In genomic region chr19:12757544-12758274, GRCh38 we compare ENCODE assay signal across 1 cellular context.
A peak's percentile ranks its signal among the peaks of the same experiment; 100 is the strongest.
TF ChIP-seq lines count a peak whose summit lies in the region.

No MANE protein-coding gene starts in this region.

TF ChIP-seq in HepG2, 621 proteins besides CTCF, POLR2A, EP300 and RAD21 (continued from another document and continues in another):
- TF ChIP-seq, protein P1, sequence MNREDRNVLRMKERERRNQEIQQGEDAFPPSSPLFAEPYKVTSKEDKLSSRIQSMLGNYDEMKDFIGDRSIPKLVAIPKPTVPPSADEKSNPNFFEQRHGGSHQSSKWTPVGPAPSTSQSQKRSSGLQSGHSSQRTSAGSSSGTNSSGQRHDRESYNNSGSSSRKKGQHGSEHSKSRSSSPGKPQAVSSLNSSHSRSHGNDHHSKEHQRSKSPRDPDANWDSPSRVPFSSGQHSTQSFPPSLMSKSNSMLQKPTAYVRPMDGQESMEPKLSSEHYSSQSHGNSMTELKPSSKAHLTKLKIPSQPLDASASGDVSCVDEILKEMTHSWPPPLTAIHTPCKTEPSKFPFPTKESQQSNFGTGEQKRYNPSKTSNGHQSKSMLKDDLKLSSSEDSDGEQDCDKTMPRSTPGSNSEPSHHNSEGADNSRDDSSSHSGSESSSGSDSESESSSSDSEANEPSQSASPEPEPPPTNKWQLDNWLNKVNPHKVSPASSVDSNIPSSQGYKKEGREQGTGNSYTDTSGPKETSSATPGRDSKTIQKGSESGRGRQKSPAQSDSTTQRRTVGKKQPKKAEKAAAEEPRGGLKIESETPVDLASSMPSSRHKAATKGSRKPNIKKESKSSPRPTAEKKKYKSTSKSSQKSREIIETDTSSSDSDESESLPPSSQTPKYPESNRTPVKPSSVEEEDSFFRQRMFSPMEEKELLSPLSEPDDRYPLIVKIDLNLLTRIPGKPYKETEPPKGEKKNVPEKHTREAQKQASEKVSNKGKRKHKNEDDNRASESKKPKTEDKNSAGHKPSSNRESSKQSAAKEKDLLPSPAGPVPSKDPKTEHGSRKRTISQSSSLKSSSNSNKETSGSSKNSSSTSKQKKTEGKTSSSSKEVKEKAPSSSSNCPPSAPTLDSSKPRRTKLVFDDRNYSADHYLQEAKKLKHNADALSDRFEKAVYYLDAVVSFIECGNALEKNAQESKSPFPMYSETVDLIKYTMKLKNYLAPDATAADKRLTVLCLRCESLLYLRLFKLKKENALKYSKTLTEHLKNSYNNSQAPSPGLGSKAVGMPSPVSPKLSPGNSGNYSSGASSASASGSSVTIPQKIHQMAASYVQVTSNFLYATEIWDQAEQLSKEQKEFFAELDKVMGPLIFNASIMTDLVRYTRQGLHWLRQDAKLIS (CRISPR knock-in tag; IDR thresholded peaks at IDR 0.05), result no peak
- TF ChIP-seq SP140L (CRISPR knock-in tag; IDR thresholded peaks at IDR 0.05; ENCODE audit: borderline replicate concordance) (no peak), ZNF3 (CRISPR knock-in tag; IDR thresholded peaks at IDR 0.05) (no peak), AGO1 (IDR thresholded peaks at IDR 0.05; ENCODE audit: low read depth, low read length, poor library complexity, severe bottlenecking) (no peak), DMAP1 (CRISPR knock-in tag; IDR thresholded peaks at IDR 0.05) (0 out of 2 replicates have a peak, but pooled peaks have one; percentile 17), MZF1 (CRISPR knock-in tag; IDR thresholded peaks at IDR 0.05; ENCODE audit: borderline replicate concordance) (no peak), SRSF1 (optimal IDR thresholded peaks at IDR 0.05; ENCODE audit: low read depth, low read length) (no peak), NFKB2 (CRISPR knock-in tag; IDR thresholded peaks at IDR 0.05; ENCODE audit: borderline replicate concordance) (no peak), ZBTB40 (IDR thresholded peaks at IDR 0.05) (no peak), ZBTB40 (CRISPR knock-in tag; IDR thresholded peaks at IDR 0.05) (no peak), ZNF296 (CRISPR knock-in tag; conservative IDR thresholded peaks at IDR 0.05) (no peak), ZNF484 (CRISPR knock-in tag; IDR thresholded peaks at IDR 0.05; ENCODE audit: borderline replicate concordance, low read depth) (no peak), NR2C2 (CRISPR knock-in tag; IDR thresholded peaks at IDR 0.05; ENCODE audit: borderline replicate concordance) (no peak), YY1 (IDR thresholded peaks at IDR 0.05; ENCODE audit: insufficient read depth, insufficient replicate concordance, low read depth, low read length) (peak; percentile 67), ZSCAN9 (CRISPR knock-in tag; IDR thresholded peaks at IDR 0.05; ENCODE audit: borderline replicate concordance) (no peak), MED1 (CRISPR knock-in tag; IDR thresholded peaks at IDR 0.05) (peak; percentile 46; the same call in 1 of the 2 replicates), SP1 (IDR thresholded peaks at IDR 0.05) (no peak), SP1 (CRISPR knock-in tag; IDR thresholded peaks at IDR 0.05) (0 out of 2 replicates have a peak, but pooled peaks have one; percentile 28), JARID2 (CRISPR knock-in tag; IDR thresholded peaks at IDR 0.05; ENCODE audit: insufficient replicate concordance) (no peak), RBM22 (optimal IDR thresholded peaks at IDR 0.05; ENCODE audit: low read length) (no peak), SSRP1 (CRISPR knock-in tag; IDR thresholded peaks at IDR 0.05) (no peak), ZNF616 (CRISPR knock-in tag; IDR thresholded peaks at IDR 0.05; ENCODE audit: low read depth) (no peak), ATF3 (CRISPR knock-in tag; IDR thresholded peaks at IDR 0.05) (no peak), HES4 (CRISPR knock-in tag; IDR thresholded peaks at IDR 0.05; ENCODE audit: borderline replicate concordance) (0 out of 2 replicates have a peak, but pooled peaks have one; percentile 74), ISL2 (CRISPR knock-in tag; IDR thresholded peaks at IDR 0.05) (no peak), ZNF343 (CRISPR knock-in tag; IDR thresholded peaks at IDR 0.05) (no peak), DR1 (CRISPR knock-in tag; IDR thresholded peaks at IDR 0.05) (no peak), ZNF607 (CRISPR knock-in tag; IDR thresholded peaks at IDR 0.05; ENCODE audit: borderline replicate concordance) (peak; percentile 43), ZNF563 (CRISPR knock-in tag; IDR thresholded peaks at IDR 0.05) (peak; percentile 56; the same call in 1 of the 2 replicates), ATF7-NPFF (CRISPR knock-in tag; IDR thresholded peaks at IDR 0.05; ENCODE audit: low read depth) (no peak), TAF15 (IDR thresholded peaks at IDR 0.05; ENCODE audit: low read depth, low read length, poor library complexity, severe bottlenecking) (no peak)
- TF ChIP-seq, protein P2, sequence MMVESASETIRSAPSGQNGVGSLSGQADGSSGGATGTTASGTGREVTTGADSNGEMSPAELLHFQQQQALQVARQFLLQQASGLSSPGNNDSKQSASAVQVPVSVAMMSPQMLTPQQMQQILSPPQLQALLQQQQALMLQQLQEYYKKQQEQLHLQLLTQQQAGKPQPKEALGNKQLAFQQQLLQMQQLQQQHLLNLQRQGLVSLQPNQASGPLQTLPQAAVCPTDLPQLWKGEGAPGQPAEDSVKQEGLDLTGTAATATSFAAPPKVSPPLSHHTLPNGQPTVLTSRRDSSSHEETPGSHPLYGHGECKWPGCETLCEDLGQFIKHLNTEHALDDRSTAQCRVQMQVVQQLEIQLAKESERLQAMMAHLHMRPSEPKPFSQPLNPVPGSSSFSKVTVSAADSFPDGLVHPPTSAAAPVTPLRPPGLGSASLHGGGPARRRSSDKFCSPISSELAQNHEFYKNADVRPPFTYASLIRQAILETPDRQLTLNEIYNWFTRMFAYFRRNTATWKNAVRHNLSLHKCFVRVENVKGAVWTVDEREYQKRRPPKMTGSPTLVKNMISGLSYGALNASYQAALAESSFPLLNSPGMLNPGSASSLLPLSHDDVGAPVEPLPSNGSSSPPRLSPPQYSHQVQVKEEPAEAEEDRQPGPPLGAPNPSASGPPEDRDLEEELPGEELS (CRISPR knock-in tag; IDR thresholded peaks at IDR 0.05), result 0 out of 2 replicates have a peak, but pooled peaks have one; percentile 8
- TF ChIP-seq, protein P3, sequence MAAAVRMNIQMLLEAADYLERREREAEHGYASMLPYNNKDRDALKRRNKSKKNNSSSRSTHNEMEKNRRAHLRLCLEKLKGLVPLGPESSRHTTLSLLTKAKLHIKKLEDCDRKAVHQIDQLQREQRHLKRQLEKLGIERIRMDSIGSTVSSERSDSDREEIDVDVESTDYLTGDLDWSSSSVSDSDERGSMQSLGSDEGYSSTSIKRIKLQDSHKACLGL (CRISPR knock-in tag; IDR thresholded peaks at IDR 0.05), result peak; percentile 64; the same call in 1 of the 2 replicates
- TF ChIP-seq, protein P4, sequence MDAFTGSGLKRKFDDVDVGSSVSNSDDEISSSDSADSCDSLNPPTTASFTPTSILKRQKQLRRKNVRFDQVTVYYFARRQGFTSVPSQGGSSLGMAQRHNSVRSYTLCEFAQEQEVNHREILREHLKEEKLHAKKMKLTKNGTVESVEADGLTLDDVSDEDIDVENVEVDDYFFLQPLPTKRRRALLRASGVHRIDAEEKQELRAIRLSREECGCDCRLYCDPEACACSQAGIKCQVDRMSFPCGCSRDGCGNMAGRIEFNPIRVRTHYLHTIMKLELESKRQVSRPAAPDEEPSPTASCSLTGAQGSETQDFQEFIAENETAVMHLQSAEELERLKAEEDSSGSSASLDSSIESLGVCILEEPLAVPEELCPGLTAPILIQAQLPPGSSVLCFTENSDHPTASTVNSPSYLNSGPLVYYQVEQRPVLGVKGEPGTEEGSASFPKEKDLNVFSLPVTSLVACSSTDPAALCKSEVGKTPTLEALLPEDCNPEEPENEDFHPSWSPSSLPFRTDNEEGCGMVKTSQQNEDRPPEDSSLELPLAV (CRISPR knock-in tag; conservative IDR thresholded peaks at IDR 0.05; ENCODE audit: low read depth), result no peak
- TF ChIP-seq, protein P5, sequence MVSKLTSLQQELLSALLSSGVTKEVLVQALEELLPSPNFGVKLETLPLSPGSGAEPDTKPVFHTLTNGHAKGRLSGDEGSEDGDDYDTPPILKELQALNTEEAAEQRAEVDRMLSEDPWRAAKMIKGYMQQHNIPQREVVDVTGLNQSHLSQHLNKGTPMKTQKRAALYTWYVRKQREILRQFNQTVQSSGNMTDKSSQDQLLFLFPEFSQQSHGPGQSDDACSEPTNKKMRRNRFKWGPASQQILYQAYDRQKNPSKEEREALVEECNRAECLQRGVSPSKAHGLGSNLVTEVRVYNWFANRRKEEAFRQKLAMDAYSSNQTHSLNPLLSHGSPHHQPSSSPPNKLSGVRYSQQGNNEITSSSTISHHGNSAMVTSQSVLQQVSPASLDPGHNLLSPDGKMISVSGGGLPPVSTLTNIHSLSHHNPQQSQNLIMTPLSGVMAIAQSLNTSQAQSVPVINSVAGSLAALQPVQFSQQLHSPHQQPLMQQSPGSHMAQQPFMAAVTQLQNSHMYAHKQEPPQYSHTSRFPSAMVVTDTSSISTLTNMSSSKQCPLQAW (CRISPR knock-in tag; IDR thresholded peaks at IDR 0.05), result no peak
